17 cellular contexts compared by ENCODE assay signal in genomic region chr7:87424075-87424474, GRCh38. TPM values are rescaled to one million over a fixed set of nuclear protein-coding genes. Genes with fewer than 3 reads are reported as not detected.
DNase-seq lines count a peak whose midpoint lies in the region; ATAC-seq and TF ChIP-seq lines count a peak whose summit lies in the region.
"Had no signal": no experiment of that assay in that cellular context is flagged by ENCODE, and none has a peak within 500 bp of the region (broad histone marks: within the 10 kb centered on the region; RNA-seq: fewer than 3 reads in every experiment).

No MANE protein-coding gene starts in this region.

- H3K36me3 ChIP-seq in psoas muscle (ENCODE audit: insufficient read depth in 1 of 2, low read depth in 1 of 2) = peaks cover 0 to 58% of the 10 kb centered on the region in 2 donors

- H3K36me3 Mint-ChIP-seq in MCF 10A (ENCODE audit: insufficient read depth, unreplicated experiment) (no peaks in the 10 kb centered on the region), T-helper 17 cell (ENCODE audit: low read depth) (no peaks in the 10 kb centered on the region)

- no peak overlapping the region for H3K27ac ChIP-seq in psoas muscle
- H3K27ac ChIP-seq: C4-2B had no signal

- H3K4me1 ChIP-seq in psoas muscle = no peaks in the 10 kb centered on the region
- H3K4me1 ChIP-seq: Caco-2 had no signal

- H3K27ac Mint-ChIP-seq in MCF 10A (ENCODE audit: low read depth, unreplicated experiment) (no peak overlapping the region), T-helper 17 cell (no peak overlapping the region)
- H3K27ac Mint-ChIP-seq: CD4-positive, alpha-beta T cell; GM23338; HFFc6; IgD-negative memory B cell had no signal

- no peaks in the 10 kb centered on the region for H3K27me3 ChIP-seq in psoas muscle (ENCODE audit: insufficient read depth in 3 of 3, low read length in 2 of 3)

- WGBS in psoas muscle, 3 donors = 44 to 68% (median 53%) methylated on average over 5 of the region's 5 CpGs

- H3K4me3 ChIP-seq in LNCaP clone FGC (ENCODE audit: low read depth, low read length) = no peak overlapping the region
- H3K4me3 ChIP-seq in psoas muscle = no peak overlapping the region
- H3K4me3 ChIP-seq: GM23338 had no signal

- POLR2A ChIA-PET in MCF 10A (lab: Yijun Ruan, JAX) = interaction anchor here (1.0 kb wide), 1 partner anchor 108 kb away, joined by 3 read pairs; no protein-coding TSS in a partner anchor

- BruUV-seq in MCF 10A (replicated peaks; lab: Mats Ljungman, UMichigan) = no TSS peak

- TF ChIP-seq CTCF in MCF 10A (IDR thresholded peaks at IDR 0.05; ENCODE audit: unreplicated experiment) = no peak
- TF ChIP-seq CTCF in LNCaP clone FGC (IDR thresholded peaks at IDR 0.05; ENCODE audit: control insufficient read depth, extremely low read depth, insufficient read depth) = no peak
- no peak for TF ChIP-seq CTCF in psoas muscle (IDR thresholded peaks at IDR 0.05)

- H3K27me3 Mint-ChIP-seq in MCF 10A (ENCODE audit: insufficient read depth, unreplicated experiment) (peaks cover 74% of the 10 kb centered on the region), T-helper 17 cell (peaks cover 30% of the 10 kb centered on the region)
- H3K27me3 Mint-ChIP-seq: IgD-negative memory B cell had no signal

- DNase-seq in T47D (ENCODE audit: low read depth in 1 of 2, low spot score in 1 of 2) = peak; percentile 11 to 53
- DNase-seq in MCF 10A (ENCODE audit: unreplicated experiment) = no peak
- peak; percentile 94 for DNase-seq in LNCaP clone FGC (ENCODE audit: low read depth)
- no peak for DNase-seq in left colon
- DNase-seq in psoas muscle = no peak
- DNase-seq in GM03348 (ENCODE audit: low spot score) = no peak
- no peak for DNase-seq in T-helper 17 cell
- DNase-seq: AML-193; Caco-2; CD4-positive, alpha-beta T cell; H7; HFFc6 had no signal

- in situ Hi-C loops in T47D (cut with HindIII; ENCODE audit: low pct_unique_long_range_greater_than_20kb, low sequenced_read_pairs) = no loop called here

- H3K4me1 Mint-ChIP-seq in MCF 10A (ENCODE audit: insufficient read depth, unreplicated experiment) = no peaks in the 10 kb centered on the region
- no peaks in the 10 kb centered on the region for H3K4me1 Mint-ChIP-seq in T-helper 17 cell
- H3K4me1 Mint-ChIP-seq: GM23338 had no signal

- ATAC-seq in left colon (peak; percentile 59), psoas muscle (peak in 3 of 4 donors; percentile 27 to 57 (median 48)), T-helper 17 cell (no peak)
- ATAC-seq: GM23338, HCT116 had no signal

- no peaks in the 10 kb centered on the region for H3K9me3 Mint-ChIP-seq in MCF 10A (ENCODE audit: unreplicated experiment)
- H3K9me3 Mint-ChIP-seq: CD4-positive, alpha-beta T cell; GM23338; HFFc6; IgD-negative memory B cell had no signal

- intact Hi-C loops in MCF 10A (cut with micrococcal nuclease) = no loop called here
- intact Hi-C loops in left colon (cut with DNase I, micrococcal nuclease) = no loop called here
- intact Hi-C loops in psoas muscle (cut with DNase I) = no loop called here

- H3K4me3 Mint-ChIP-seq in MCF 10A (ENCODE audit: unreplicated experiment) (no peak overlapping the region), T-helper 17 cell (no peak overlapping the region)
- H3K4me3 Mint-ChIP-seq: CD4-positive, alpha-beta T cell; GM23338; HFFc6; IgD-negative memory B cell had no signal

- CTCF ChIA-PET in MCF 10A (lab: Yijun Ruan, JAX) = interaction anchor here (1.0 to 1.1 kb wide), 3 partner anchors 25 to 112 kb away, joined by 3 read pairs; no protein-coding TSS in a partner anchor

- H3K9me3 ChIP-seq in psoas muscle (no peaks in the 10 kb centered on the region), T-helper 17 cell (ENCODE audit: control insufficient read depth, low read length, poor library complexity, severe bottlenecking) (no peaks in the 10 kb centered on the region)
- H3K9me3 ChIP-seq: Caco-2 had no signal

RNA-seq across cellular contexts. Expression of gene ABCB4, which starts 51.4 kb away (rescaled TPM):
- total RNA-seq in MCF 10A (2022) (not detected in 2 replicates), left colon (under 1 TPM; 0.37 to 0.78 TPM), psoas muscle (1 to 10 TPM; 1.8 to 4.0 (median 2.9) TPM), T-helper 17 cell (under 1 TPM; 0.23 to 0.87 TPM)
- polyA plus RNA-seq in psoas muscle = 1 to 10 TPM; 1.1 to 2.0 (median 1.1) TPM
- total RNA-seq: A172; CD4-positive, alpha-beta T cell had no signal

Comparison
In these comparisons a context has a peak if more than half of its experiments do, and no peak if none do; other contexts are left out.
1. DNase-seq: peak in T47D (2 of 2) and LNCaP clone FGC (single experiment); none in MCF 10A (single experiment), left colon (0 of 2), psoas muscle (0 of 2), GM03348 (single experiment) and T-helper 17 cell (0 of 3).